Comparison of ENCODE assay signal across 1 cellular context in the genomic region with DNA sequence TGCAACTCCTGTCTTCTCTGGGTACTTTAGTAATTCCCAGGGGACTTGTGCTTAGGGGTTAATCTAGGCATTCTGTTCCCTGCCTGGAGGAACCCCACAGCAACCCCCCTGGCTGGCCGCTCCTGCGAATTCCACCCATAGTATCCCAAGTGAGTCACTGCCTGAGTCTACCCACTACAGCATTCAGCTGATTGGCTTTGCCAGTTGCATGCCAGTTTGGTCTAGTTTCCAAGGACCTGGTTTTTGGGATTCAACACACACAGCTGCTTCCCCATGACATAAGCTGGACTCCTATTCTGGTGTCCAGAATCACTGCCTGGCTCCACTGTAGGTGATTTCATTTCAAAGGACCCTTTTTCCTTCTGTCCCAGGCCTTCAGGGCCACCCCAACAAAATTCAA.
TF ChIP-seq lines count a peak whose summit lies in the region.

No MANE protein-coding gene starts in this region.

TF ChIP-seq in GM23338, 12 proteins besides CTCF, POLR2A, EP300 and RAD21 (continued from another document):
- TF ChIP-seq, protein P1, sequence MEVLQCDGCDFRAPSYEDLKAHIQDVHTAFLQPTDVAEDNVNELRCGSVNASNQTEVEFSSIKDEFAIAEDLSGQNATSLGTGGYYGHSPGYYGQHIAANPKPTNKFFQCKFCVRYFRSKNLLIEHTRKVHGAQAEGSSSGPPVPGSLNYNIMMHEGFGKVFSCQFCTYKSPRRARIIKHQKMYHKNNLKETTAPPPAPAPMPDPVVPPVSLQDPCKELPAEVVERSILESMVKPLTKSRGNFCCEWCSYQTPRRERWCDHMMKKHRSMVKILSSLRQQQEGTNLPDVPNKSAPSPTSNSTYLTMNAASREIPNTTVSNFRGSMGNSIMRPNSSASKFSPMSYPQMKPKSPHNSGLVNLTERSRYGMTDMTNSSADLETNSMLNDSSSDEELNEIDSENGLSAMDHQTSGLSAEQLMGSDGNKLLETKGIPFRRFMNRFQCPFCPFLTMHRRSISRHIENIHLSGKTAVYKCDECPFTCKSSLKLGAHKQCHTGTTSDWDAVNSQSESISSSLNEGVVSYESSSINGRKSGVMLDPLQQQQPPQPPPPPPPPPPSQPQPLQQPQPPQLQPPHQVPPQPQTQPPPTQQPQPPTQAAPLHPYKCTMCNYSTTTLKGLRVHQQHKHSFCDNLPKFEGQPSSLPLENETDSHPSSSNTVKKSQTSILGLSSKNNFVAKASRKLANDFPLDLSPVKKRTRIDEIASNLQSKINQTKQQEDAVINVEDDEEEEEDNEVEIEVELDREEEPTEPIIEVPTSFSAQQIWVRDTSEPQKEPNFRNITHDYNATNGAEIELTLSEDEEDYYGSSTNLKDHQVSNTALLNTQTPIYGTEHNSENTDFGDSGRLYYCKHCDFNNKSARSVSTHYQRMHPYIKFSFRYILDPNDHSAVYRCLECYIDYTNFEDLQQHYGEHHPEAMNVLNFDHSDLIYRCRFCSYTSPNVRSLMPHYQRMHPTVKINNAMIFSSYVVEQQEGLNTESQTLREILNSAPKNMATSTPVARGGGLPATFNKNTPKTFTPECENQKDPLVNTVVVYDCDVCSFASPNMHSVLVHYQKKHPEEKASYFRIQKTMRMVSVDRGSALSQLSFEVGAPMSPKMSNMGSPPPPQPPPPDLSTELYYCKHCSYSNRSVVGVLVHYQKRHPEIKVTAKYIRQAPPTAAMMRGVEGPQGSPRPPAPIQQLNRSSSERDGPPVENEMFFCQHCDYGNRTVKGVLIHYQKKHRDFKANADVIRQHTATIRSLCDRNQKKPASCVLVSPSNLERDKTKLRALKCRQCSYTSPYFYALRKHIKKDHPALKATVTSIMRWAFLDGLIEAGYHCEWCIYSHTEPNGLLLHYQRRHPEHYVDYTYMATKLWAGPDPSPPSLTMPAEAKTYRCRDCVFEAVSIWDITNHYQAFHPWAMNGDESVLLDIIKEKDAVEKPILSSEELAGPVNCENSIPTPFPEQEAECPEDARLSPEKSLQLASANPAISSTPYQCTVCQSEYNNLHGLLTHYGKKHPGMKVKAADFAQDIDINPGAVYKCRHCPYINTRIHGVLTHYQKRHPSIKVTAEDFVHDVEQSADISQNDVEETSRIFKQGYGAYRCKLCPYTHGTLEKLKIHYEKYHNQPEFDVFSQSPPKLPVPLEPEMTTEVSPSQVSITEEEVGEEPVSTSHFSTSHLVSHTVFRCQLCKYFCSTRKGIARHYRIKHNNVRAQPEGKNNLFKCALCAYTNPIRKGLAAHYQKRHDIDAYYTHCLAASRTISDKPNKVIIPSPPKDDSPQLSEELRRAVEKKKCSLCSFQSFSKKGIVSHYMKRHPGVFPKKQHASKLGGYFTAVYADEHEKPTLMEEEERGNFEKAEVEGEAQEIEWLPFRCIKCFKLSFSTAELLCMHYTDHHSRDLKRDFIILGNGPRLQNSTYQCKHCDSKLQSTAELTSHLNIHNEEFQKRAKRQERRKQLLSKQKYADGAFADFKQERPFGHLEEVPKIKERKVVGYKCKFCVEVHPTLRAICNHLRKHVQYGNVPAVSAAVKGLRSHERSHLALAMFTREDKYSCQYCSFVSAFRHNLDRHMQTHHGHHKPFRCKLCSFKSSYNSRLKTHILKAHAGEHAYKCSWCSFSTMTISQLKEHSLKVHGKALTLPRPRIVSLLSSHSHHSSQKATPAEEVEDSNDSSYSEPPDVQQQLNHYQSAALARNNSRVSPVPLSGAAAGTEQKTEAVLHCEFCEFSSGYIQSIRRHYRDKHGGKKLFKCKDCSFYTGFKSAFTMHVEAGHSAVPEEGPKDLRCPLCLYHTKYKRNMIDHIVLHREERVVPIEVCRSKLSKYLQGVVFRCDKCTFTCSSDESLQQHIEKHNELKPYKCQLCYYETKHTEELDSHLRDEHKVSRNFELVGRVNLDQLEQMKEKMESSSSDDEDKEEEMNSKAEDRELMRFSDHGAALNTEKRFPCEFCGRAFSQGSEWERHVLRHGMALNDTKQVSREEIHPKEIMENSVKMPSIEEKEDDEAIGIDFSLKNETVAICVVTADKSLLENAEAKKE (CRISPR knock-in tag; IDR thresholded peaks at IDR 0.05) = no peak
- TF ChIP-seq EZH2 (IDR thresholded peaks at IDR 0.05; ENCODE audit: low read depth, unreplicated experiment) (no peak), JUNB (IDR thresholded peaks at IDR 0.05; ENCODE audit: unreplicated experiment) (no peak), POLR2AphosphoS5 (IDR thresholded peaks at IDR 0.05; ENCODE audit: low read depth) (no peak), EZH2phosphoT487 (IDR thresholded peaks at IDR 0.05; ENCODE audit: unreplicated experiment) (no peak), ZNF114 (CRISPR knock-in tag; IDR thresholded peaks at IDR 0.05) (no peak), STAT1 (IDR thresholded peaks at IDR 0.05; ENCODE audit: unreplicated experiment) (no peak), CREB1 (CRISPR knock-in tag; IDR thresholded peaks at IDR 0.05; ENCODE audit: low read depth) (no peak)
- TF ChIP-seq, protein P2, sequence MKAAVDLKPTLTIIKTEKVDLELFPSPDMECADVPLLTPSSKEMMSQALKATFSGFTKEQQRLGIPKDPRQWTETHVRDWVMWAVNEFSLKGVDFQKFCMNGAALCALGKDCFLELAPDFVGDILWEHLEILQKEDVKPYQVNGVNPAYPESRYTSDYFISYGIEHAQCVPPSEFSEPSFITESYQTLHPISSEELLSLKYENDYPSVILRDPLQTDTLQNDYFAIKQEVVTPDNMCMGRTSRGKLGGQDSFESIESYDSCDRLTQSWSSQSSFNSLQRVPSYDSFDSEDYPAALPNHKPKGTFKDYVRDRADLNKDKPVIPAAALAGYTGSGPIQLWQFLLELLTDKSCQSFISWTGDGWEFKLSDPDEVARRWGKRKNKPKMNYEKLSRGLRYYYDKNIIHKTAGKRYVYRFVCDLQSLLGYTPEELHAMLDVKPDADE (IDR thresholded peaks at IDR 0.05) = no peak
